ENCODE assay signal across 8 cellular contexts in the genomic region with DNA sequence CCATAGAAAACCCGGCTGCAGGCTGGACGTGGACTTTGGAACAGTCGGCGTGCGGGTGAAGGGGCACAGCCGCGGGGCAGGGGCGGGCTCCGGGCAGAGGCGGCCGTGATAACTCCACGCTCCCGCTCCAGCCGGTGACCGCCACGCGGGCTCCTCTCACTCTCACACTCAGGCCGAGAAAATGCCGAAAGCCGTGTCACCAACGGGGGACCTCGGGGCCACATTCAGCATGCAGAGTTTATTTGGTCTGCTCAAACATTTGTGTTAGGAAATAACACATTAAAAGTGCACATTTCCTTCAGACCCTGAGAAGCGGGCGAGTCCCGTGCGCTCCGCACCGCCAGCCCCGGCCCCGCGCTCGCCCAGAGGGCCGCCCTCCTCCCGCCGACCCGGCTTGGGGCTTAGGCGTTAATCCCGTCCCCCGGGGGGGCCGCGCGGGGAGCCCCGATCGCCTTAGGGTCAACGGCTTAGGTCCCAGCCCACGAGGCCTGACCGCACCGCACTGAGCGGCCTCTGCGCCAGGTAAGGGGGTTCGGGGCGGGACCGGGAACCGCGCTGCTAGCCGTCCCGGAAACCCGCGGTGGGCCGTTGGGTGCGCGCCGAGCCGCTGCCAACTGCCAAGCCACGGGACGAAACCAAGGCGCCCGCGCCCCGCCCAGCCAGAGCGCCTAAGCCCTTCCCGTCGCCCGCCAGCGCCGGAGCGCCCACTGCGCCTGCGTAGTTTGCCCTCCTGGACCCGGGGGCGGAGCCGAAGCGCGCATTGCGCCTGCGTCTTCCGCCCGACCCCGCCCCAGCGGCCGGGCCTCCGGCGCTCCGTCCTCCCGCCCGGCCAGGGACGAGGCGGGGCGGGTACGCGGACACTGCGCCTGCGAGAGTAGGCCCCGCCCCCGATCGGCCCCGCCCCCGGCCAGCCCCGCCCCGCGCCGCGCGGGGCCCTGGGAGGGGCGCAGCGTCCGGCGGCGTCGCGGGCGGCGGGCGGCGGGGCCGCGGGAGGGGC. TPM values are rescaled to one million over a fixed set of nuclear protein-coding genes. Genes with fewer than 3 reads are reported as not detected.
DNase-seq lines count a peak whose midpoint lies in the region; ATAC-seq and TF ChIP-seq lines count a peak whose summit lies in the region.

A gene with protein sequence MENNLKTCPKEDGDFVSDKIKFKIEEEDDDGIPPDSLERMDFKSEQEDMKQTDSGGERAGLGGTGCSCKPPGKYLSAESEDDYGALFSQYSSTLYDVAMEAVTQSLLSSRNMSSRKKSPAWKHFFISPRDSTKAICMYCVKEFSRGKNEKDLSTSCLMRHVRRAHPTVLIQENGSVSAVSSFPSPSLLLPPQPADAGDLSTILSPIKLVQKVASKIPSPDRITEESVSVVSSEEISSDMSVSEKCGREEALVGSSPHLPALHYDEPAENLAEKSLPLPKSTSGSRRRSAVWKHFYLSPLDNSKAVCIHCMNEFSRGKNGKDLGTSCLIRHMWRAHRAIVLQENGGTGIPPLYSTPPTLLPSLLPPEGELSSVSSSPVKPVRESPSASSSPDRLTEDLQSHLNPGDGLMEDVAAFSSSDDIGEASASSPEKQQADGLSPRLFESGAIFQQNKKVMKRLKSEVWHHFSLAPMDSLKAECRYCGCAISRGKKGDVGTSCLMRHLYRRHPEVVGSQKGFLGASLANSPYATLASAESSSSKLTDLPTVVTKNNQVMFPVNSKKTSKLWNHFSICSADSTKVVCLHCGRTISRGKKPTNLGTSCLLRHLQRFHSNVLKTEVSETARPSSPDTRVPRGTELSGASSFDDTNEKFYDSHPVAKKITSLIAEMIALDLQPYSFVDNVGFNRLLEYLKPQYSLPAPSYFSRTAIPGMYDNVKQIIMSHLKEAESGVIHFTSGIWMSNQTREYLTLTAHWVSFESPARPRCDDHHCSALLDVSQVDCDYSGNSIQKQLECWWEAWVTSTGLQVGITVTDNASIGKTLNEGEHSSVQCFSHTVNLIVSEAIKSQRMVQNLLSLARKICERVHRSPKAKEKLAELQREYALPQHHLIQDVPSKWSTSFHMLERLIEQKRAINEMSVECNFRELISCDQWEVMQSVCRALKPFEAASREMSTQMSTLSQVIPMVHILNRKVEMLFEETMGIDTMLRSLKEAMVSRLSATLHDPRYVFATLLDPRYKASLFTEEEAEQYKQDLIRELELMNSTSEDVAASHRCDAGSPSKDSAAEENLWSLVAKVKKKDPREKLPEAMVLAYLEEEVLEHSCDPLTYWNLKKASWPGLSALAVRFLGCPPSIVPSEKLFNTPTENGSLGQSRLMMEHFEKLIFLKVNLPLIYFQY (plus strand): TSS at position 947 of the 997 bp plus-strand sequence. CDS start 29,819 bp downstream, outside the sequence.

- no peaks in the 10 kb centered on the region for H3K9me3 ChIP-seq in left lung

- DNase-seq in CD1c-positive myeloid dendritic cell (ENCODE audit: extremely low spot score) (peak; percentile 100), NCI-H82 (lab: John Stamatoyannopoulos, UW) (peak; percentile 97), dermis blood vessel endothelial cell (peak; percentile 98), left lung (peak; percentile 98 to 100)
- peak; percentile 98 to 99 for DNase-seq in activated CD4-positive, alpha-beta T cell treated with anti-CD3 and anti-CD28 coated beads, Interleukin-2, amount 50 U/mL, for 48 hours
- peak; percentile 96 for DNase-seq in stimulated activated CD4-positive, alpha-beta T cell treated with anti-CD3 and anti-CD28 coated beads, Interleukin-2, amount 100 ng/mL, for 4 hours (ENCODE audit: low read depth)

- peak within 1 kb of the TSS; percentile 94 to 98 for H3K27ac ChIP-seq in left lung

- ATAC-seq in GM19397 (IDR thresholded peaks at IDR 0.05; ENCODE audit: unreplicated experiment) (peak; percentile 76), HG03565 (IDR thresholded peaks at IDR 0.05; ENCODE audit: unreplicated experiment) (peak; percentile 69), left lung (peak; percentile 93)

- peaks cover 20 to 26% of the 10 kb centered on the region in 2 donors for H3K27me3 ChIP-seq in left lung

- peaks cover 20 to 56% of the 10 kb centered on the region in 2 donors for H3K4me1 ChIP-seq in left lung

- TF ChIP-seq CTCF in left lung (IDR thresholded peaks at IDR 0.05) = no peak

- intact Hi-C loops in left lung (cut with DNase I) = no loop called here

- H3K4me3 ChIP-seq in left lung = peak within 1 kb of the TSS; percentile 66 to 74

- H3K36me3 ChIP-seq in left lung = no peaks in the 10 kb centered on the region

RNA-seq across cellular contexts. Expression of the gene that starts here (rescaled TPM):
- total RNA-seq in dermis blood vessel endothelial cell (16.7 and 21.9 TPM in 2 replicates), left lung (10 to 100 TPM; 12.8 to 13.8 TPM)

Comparison
In these comparisons a context has a peak if more than half of its experiments do, and no peak if none do; other contexts are left out.
1. Peak in every context shown above with its lines: DNase-seq, ATAC-seq, H3K4me3 ChIP-seq and H3K27ac ChIP-seq.